In genomic region chr1:114745351-114745750, GRCh38 we compare ENCODE assay signal across 20 cellular contexts. TPM values are rescaled to one million over a fixed set of nuclear protein-coding genes. Genes with fewer than 3 reads are reported as not detected.
DNase-seq lines count a peak whose midpoint lies in the region; ATAC-seq and TF ChIP-seq lines count a peak whose summit lies in the region.
"Had no signal": no experiment of that assay in that cellular context is flagged by ENCODE, and none has a peak within 500 bp of the region (broad histone marks: within the 10 kb centered on the region; RNA-seq: fewer than 3 reads in every experiment).

No MANE protein-coding gene starts in this region.

- H3K27me3 Mint-ChIP-seq in CD14-positive monocyte (ENCODE audit: low read depth in 3 of 3) (peaks cover 0 to 2% (median 0%) of the 10 kb centered on the region in 3 donors), T-helper 17 cell (no peaks in the 10 kb centered on the region)

- peak overlapping the region; percentile 15 for H3K27ac ChIP-seq in A673 (ENCODE audit: low read depth, low read length, poor library complexity, severe bottlenecking)
- no peak overlapping the region for H3K27ac ChIP-seq in Peyer's patch
- H3K27ac ChIP-seq: cardiac muscle cell, gastroesophageal sphincter, testis had no signal

- no peak for DNase-seq in A673 (ENCODE audit: low spot score)
- no peak for DNase-seq in CD14-positive monocyte (ENCODE audit: low spot score)
- DNase-seq in T-helper 17 cell: no peak
- DNase-seq in lung microvascular endothelial cell (ENCODE audit: low read depth in 2 of 2): peak; percentile 11 to 16
- DNase-seq in DMS153 treated with DMSO at 0.1 percent for 48 hours (lab: John Stamatoyannopoulos, UW; ENCODE audit: unreplicated experiment): no peak
- DNase-seq in Peyer's patch: no peak
- DNase-seq: activated CD4-positive, CD25-positive, alpha-beta regulatory T cell treated with anti-CD3 and anti-CD28 coated beads, Interleukin-2, amount 50 U/mL, for 72 hours; activated gamma-delta T cell treated with Interleukin-2 at 50 U/mL for 16 hours; CD8-positive, alpha-beta T cell; effector memory CD4-positive, alpha-beta T cell; immature natural killer cell; mesendoderm; MM.1S; NCI-H2081 treated with DMSO at 0.1 percent for 48 hours; NCI-H69; testis had no signal

- H3K4me1 Mint-ChIP-seq in CD14-positive monocyte: peaks cover 12% of the 10 kb centered on the region
- peaks cover 57% of the 10 kb centered on the region for H3K4me1 Mint-ChIP-seq in T-helper 17 cell

- H3K36me3 ChIP-seq in A673 (ENCODE audit: insufficient read depth, low read length, poor library complexity, severe bottlenecking) (peaks cover 94% of the 10 kb centered on the region), Peyer's patch (peaks cover 0 to 59% (median 0%) of the 10 kb centered on the region in 3 donors)

- CTCF ChIA-PET in A673 (lab: Charles Lee): no interaction called here

- H3K9me3 ChIP-seq in A673 (ENCODE audit: low read depth, low read length, poor library complexity, severe bottlenecking) (no peaks in the 10 kb centered on the region), T-helper 17 cell (ENCODE audit: control insufficient read depth, low read length, poor library complexity, severe bottlenecking) (no peaks in the 10 kb centered on the region), Peyer's patch (no peaks in the 10 kb centered on the region)
- H3K9me3 ChIP-seq: gastroesophageal sphincter, testis had no signal

- H3K4me3 ChIP-seq in A673 (ENCODE audit: low read depth, low read length, poor library complexity, severe bottlenecking): no peak overlapping the region
- no peak overlapping the region for H3K4me3 ChIP-seq in Peyer's patch
- H3K4me3 ChIP-seq: cardiac muscle cell, gastroesophageal sphincter, testis had no signal

- POLR2A ChIA-PET in A673 (lab: Charles Lee; ENCODE audit: low non-redundant PET): no interaction called here

- ATAC-seq in T-helper 17 cell (peak; percentile 30), GM21717 (IDR thresholded peaks at IDR 0.05; ENCODE audit: unreplicated experiment) (no peak)
- ATAC-seq: CD8-positive, alpha-beta T cell; gastroesophageal sphincter had no signal

- H3K27me3 ChIP-seq in A673 (replicated peaks; ENCODE audit: insufficient read depth, low read depth, low read length, poor library complexity): no peaks in the 10 kb centered on the region
- H3K27me3 ChIP-seq in Peyer's patch: no peaks in the 10 kb centered on the region
- H3K27me3 ChIP-seq: cardiac muscle cell, gastroesophageal sphincter, testis had no signal

- TF ChIP-seq CTCF in A673 (conservative IDR thresholded peaks at IDR 0.05; ENCODE audit: low read depth, low read length) (no peak), CD14-positive monocyte (IDR thresholded peaks at IDR 0.05) (no peak), Peyer's patch (IDR thresholded peaks at IDR 0.05) (no peak)

- no TSS peak for BruUV-seq in A673 (replicated peaks; lab: Mats Ljungman, UMichigan)

- TF ChIP-seq POLR2A in Peyer's patch (IDR thresholded peaks at IDR 0.05): no peak

- intact Hi-C loops in A673 (cut with micrococcal nuclease; ENCODE audit: unreplicated experiment) (no loop called here), CD14-positive monocyte (cut with micrococcal nuclease) (no loop called here)

- H3K4me1 ChIP-seq in A673 (ENCODE audit: insufficient read depth, low read length, poor library complexity, severe bottlenecking) (no peaks in the 10 kb centered on the region), Peyer's patch (peaks cover 0 to 11% (median 3%) of the 10 kb centered on the region in 4 donors)

- H3K9me3 Mint-ChIP-seq in CD14-positive monocyte: no peaks in the 10 kb centered on the region
- H3K9me3 Mint-ChIP-seq: CD8-positive, alpha-beta T cell; immature natural killer cell had no signal

- H3K4me3 Mint-ChIP-seq in CD14-positive monocyte (no peak overlapping the region), T-helper 17 cell (no peak overlapping the region)
- H3K4me3 Mint-ChIP-seq: CD8-positive, alpha-beta T cell had no signal

- H3K36me3 Mint-ChIP-seq in CD14-positive monocyte (peaks cover 64 to 87% of the 10 kb centered on the region in 2 donors), T-helper 17 cell (ENCODE audit: low read depth) (peaks cover 15% of the 10 kb centered on the region)

- H3K27ac Mint-ChIP-seq in CD14-positive monocyte: peak overlapping the region; percentile 15 to 73 (median 36)
- peak overlapping the region; percentile 82 for H3K27ac Mint-ChIP-seq in T-helper 17 cell
- H3K27ac Mint-ChIP-seq: CD8-positive, alpha-beta T cell had no signal

RNA-seq across cellular contexts. Expression of gene CSDE1, which starts 12.4 kb away (rescaled TPM):
- 742 and 812 TPM in 2 replicates for total RNA-seq in A673 (2021)
- 100 to 1,000 TPM; 251 to 324 TPM for polyA plus RNA-seq in CD14-positive monocyte
- 100 to 1,000 TPM; 627 to 703 TPM for total RNA-seq in T-helper 17 cell
- 1,041 and 1,080 TPM in 2 replicates for total RNA-seq in lung microvascular endothelial cell
- 100 to 1,000 TPM; 292 to 374 (median 333) TPM for total RNA-seq in Peyer's patch

RNA-seq across cellular contexts. Expression of gene NRAS, which starts 28.8 kb away (rescaled TPM):
- total RNA-seq in A673 (2021): 72.2 and 79.1 TPM in 2 replicates
- polyA plus RNA-seq in CD14-positive monocyte: 10 to 100 TPM; 40.8 to 42.7 TPM
- total RNA-seq in T-helper 17 cell: 10 to 100 TPM; 24.3 to 32.5 TPM
- 58.6 and 58.9 TPM in 2 replicates for total RNA-seq in lung microvascular endothelial cell
- 10 to 100 TPM; 26.4 to 44.0 (median 29.7) TPM for total RNA-seq in Peyer's patch

RNA-seq across cellular contexts. Expression of gene SIKE1, which starts 35.1 kb away (rescaled TPM):
- total RNA-seq in A673 (2021) (62.4 and 68.3 TPM in 2 replicates), T-helper 17 cell (10 to 100 TPM; 41.5 to 50.9 TPM), lung microvascular endothelial cell (32.9 and 40.7 TPM in 2 replicates), Peyer's patch (10 to 100 TPM; 23.1 to 29.2 (median 25.9) TPM)
- 10 to 100 TPM; 26.9 to 30.4 TPM for polyA plus RNA-seq in CD14-positive monocyte

RNA-seq across cellular contexts. Expression of gene AMPD1, which starts 50.0 kb away (rescaled TPM):
- total RNA-seq in A673 (2021) (0.19 and 0.37 TPM in 2 replicates), T-helper 17 cell (not detected), lung microvascular endothelial cell (not detected in 2 replicates), Peyer's patch (1 to 10 TPM in 3 of 4 donors, not detected in 1; 1.2 to 4.4 (median 2.5) TPM)
- polyA plus RNA-seq in CD14-positive monocyte: not detected
- total RNA-seq: cardiac muscle cell; CD8-positive, alpha-beta T cell; gastroesophageal sphincter; omental fat pad had no signal
- polyA plus RNA-seq: cardiac muscle cell, immature natural killer cell had no signal

Comparison
In these comparisons a context has a peak if more than half of its experiments do, and no peak if none do; other contexts are left out.
1. DNase-seq: peak in lung microvascular endothelial cell (2 of 2); none in A673 (single experiment), CD14-positive monocyte (single experiment), T-helper 17 cell (0 of 3), DMS153 treated with DMSO at 0.1 percent for 48 hours (single experiment) and Peyer's patch (0 of 3).